In genomic region chr3:5141760-5142159, GRCh38 we compare ENCODE assay signal across 31 cellular contexts.
"Had no signal": no experiment of that assay in that cellular context is flagged by ENCODE, and none has a peak within 500 bp of the region (broad histone marks: within the 10 kb centered on the region; RNA-seq: fewer than 3 reads in every experiment).

No MANE protein-coding gene starts in this region.

- H3K27ac ChIP-seq: heart left ventricle, left lung, lower lobe of right lung, neural progenitor cell, parathyroid adenoma, psoas muscle, right atrium auricular region, right lobe of liver, suprapubic skin, thoracic aorta, tibial artery, vagina had no signal

- H3K27ac Mint-ChIP-seq: mesothelial cell of epicardium; nephron progenitor cell; neural progenitor cell; stimulated activated naive CD8-positive, alpha-beta T cell treated with anti-CD3 and anti-CD28 coated beads, Interleukin-15, Interleukin-2, amounts not matched to agents 100 ng/mL and 50 ng/mL, for 24 hours; type B pancreatic cell had no signal

- FAIRE-seq: islet of Langerhans, kidney had no signal

- H3K27me3 ChIP-seq: heart left ventricle, left lung, neural progenitor cell, neutrophil, right atrium auricular region, right lobe of liver, spleen, suprapubic skin, tibial artery, vagina had no signal

- H3K27me3 Mint-ChIP-seq: naive B cell; stimulated activated naive CD8-positive, alpha-beta T cell treated with anti-CD3 and anti-CD28 coated beads, Interleukin-15, Interleukin-2, amounts not matched to agents 100 ng/mL and 50 ng/mL, for 24 hours; type B pancreatic cell had no signal

- H3K9ac ChIP-seq: neural progenitor cell, parathyroid adenoma had no signal

- H3K4me1 ChIP-seq: neural progenitor cell had no signal

- H2AFZ ChIP-seq: neural progenitor cell, parathyroid adenoma had no signal

- H3K4me2 ChIP-seq: neural progenitor cell had no signal

- H3K9me3 Mint-ChIP-seq: natural killer cell had no signal

- H3K36me3 ChIP-seq: heart left ventricle, lower lobe of right lung, neural progenitor cell, right atrium auricular region, right lobe of liver, suprapubic skin, thoracic aorta, tibial artery, vagina had no signal

- H3K4me3 ChIP-seq: heart left ventricle, left lung, lower lobe of right lung, neural progenitor cell, psoas muscle, right atrium auricular region, right lobe of liver, skin epidermis, spleen, suprapubic skin, thoracic aorta, tibial artery, vagina had no signal

- H3K4me3 Mint-ChIP-seq: immature natural killer cell, mesothelial cell of epicardium, natural killer cell, nephron progenitor cell, neural progenitor cell, type B pancreatic cell had no signal

- ATAC-seq: heart left ventricle, left colon, left lung, lower lobe of right lung, natural killer cell, psoas muscle, right lobe of liver had no signal

- H3K4me1 Mint-ChIP-seq: neural progenitor cell had no signal

- DNase-seq: heart left ventricle; hypothalamus; immature natural killer cell; kidney; left colon; left lung; lower lobe of right lung; mammary epithelial cell; mesendoderm; naive B cell; natural killer cell; nephron progenitor cell; occipital lobe; psoas muscle; right lobe of liver; spleen; stimulated activated CD4-positive, alpha-beta T cell treated with anti-CD3 and anti-CD28 coated beads, Interleukin-4, amount 100 ng/mL, for 24 hours; stimulated activated naive CD4-positive, alpha-beta T cell; tibial artery had no signal

- H3K9me3 ChIP-seq: left lung, lower lobe of right lung, neutrophil, psoas muscle, right lobe of liver, suprapubic skin, thoracic aorta, tibial artery, vagina had no signal
